In genomic region chr3:39183231-39184080, GRCh38 we compare ENCODE assay signal across 20 cellular contexts. TPM values are rescaled to one million over a fixed set of nuclear protein-coding genes. Genes with fewer than 3 reads are reported as not detected.
A peak's percentile ranks its signal among the peaks of the same experiment; 100 is the strongest.
DNase-seq lines count a peak whose midpoint lies in the region; ATAC-seq and TF ChIP-seq lines count a peak whose summit lies in the region.
"Had no signal": no experiment of that assay in that cellular context is flagged by ENCODE, and none has a peak within 500 bp of the region (broad histone marks: within the 10 kb centered on the region; RNA-seq: fewer than 3 reads in every experiment).

No MANE protein-coding gene starts in this region.

- no peak for DNase-seq in CD8-positive, alpha-beta T cell
- DNase-seq in NCI-H524 treated with DMSO at 0.1 percent for 48 hours (lab: John Stamatoyannopoulos, UW), result peak; percentile 69
- no peak for DNase-seq in middle frontal gyrus (ENCODE audit: extremely low spot score, low spot score)
- DNase-seq in activated T-helper 1 cell treated with anti-CD3 and anti-CD28 coated beads, Interleukin-12 subunit alpha, Interleukin-12 subunit beta, Interleukin-2, Interleukin-4 antibody, amounts not matched to agents 30 ng/mL and 10 ng/mL and 1 ng/mL, durations not matched to agents 14 hours and 24 hours and 36 hours (ENCODE audit: low spot score), result no peak
- DNase-seq in OCI-M1 (lab: John Stamatoyannopoulos, UW), result no peak
- DNase-seq: activated CD4-positive, alpha-beta T cell treated with anti-CD3 and anti-CD28 coated beads, Interleukin-2, amount 50 U/mL, for 1 hour; NCI-H1930; stimulated activated CD4-positive, alpha-beta T cell treated with anti-CD3 and anti-CD28 coated beads, Interleukin-2, amount 100 ng/mL, for 24 hours; T-cell had no signal

- no peaks in the 10 kb centered on the region for H3K79me2 ChIP-seq in parathyroid adenoma

- no peaks in the 10 kb centered on the region for H3K9me3 Mint-ChIP-seq in CD8-positive, alpha-beta T cell
- H3K9me3 Mint-ChIP-seq in activated T-helper 1 cell treated with anti-CD3 and anti-CD28 coated beads, Interleukin-12 subunit alpha, Interleukin-12 subunit beta, Interleukin-2, Interleukin-4 antibody, amounts not matched to agents 30 ng/mL and 10 ng/mL and 1 ng/mL, durations not matched to agents 14 hours and 24 hours and 36 hours, result no peaks in the 10 kb centered on the region
- H3K9me3 Mint-ChIP-seq: IgD-negative memory B cell; stimulated activated memory B cell treated with anti-CD40 and anti-IgM and Interleukin-4, amounts not matched to agents 10 μg/mL and 1 μg/mL and 100 μg/mL, for 72 hours; T-cell had no signal

- no peak for TF ChIP-seq CTCF in CD8-positive, alpha-beta T cell (IDR thresholded peaks at IDR 0.05)
- no peak for TF ChIP-seq CTCF in parathyroid adenoma (IDR thresholded peaks at IDR 0.05)

- H3K27me3 Mint-ChIP-seq in CD8-positive, alpha-beta T cell (ENCODE audit: low read depth), result no peaks in the 10 kb centered on the region
- H3K27me3 Mint-ChIP-seq in activated T-helper 1 cell treated with anti-CD3 and anti-CD28 coated beads, Interleukin-12 subunit alpha, Interleukin-12 subunit beta, Interleukin-2, Interleukin-4 antibody, amounts not matched to agents 30 ng/mL and 10 ng/mL and 1 ng/mL, durations not matched to agents 14 hours and 24 hours and 36 hours (ENCODE audit: insufficient read depth), result no peaks in the 10 kb centered on the region
- H3K27me3 Mint-ChIP-seq: IgD-negative memory B cell; stimulated activated memory B cell treated with anti-CD40 and anti-IgM and Interleukin-4, amounts not matched to agents 10 μg/mL and 1 μg/mL and 100 μg/mL, for 72 hours; T-cell had no signal

- H3K27ac ChIP-seq in CD8-positive, alpha-beta T cell (ENCODE audit: low read depth, low read length), result no peak overlapping the region
- peak overlapping the region; percentile 32 to 62 for H3K27ac ChIP-seq in esophagus (ENCODE audit: low read depth in 2 of 2, low read length in 1 of 2)
- H3K27ac ChIP-seq in parathyroid adenoma, result peak overlapping the region; percentile 62
- H3K27ac ChIP-seq: C4-2B had no signal

- POLR2A ChIA-PET in CD8-positive, alpha-beta T cell (lab: Charles Lee), result no interaction called here

- no peak overlapping the region for H3K9ac ChIP-seq in parathyroid adenoma

- CTCF ChIA-PET in CD8-positive, alpha-beta T cell (lab: Charles Lee), result interaction anchor here (25.7 kb wide), 1 partner anchor 108 kb away, joined by 396 read pairs; no protein-coding TSS in a partner anchor

- H3K4me1 ChIP-seq in CD8-positive, alpha-beta T cell (ENCODE audit: insufficient read depth, low read length), result peaks cover 21% of the 10 kb centered on the region
- H3K4me1 ChIP-seq in esophagus (ENCODE audit: control insufficient read depth in 2 of 2, insufficient read depth in 2 of 2, low read length in 1 of 2) (peaks cover 0 to 12% of the 10 kb centered on the region in 2 donors), parathyroid adenoma (peaks cover 22% of the 10 kb centered on the region)

- no peaks in the 10 kb centered on the region for H3K36me3 ChIP-seq in CD8-positive, alpha-beta T cell (ENCODE audit: insufficient read depth, low read length)
- H3K36me3 ChIP-seq in esophagus (ENCODE audit: control insufficient read depth in 2 of 2, insufficient read depth in 2 of 2, low read length in 1 of 2), result no peaks in the 10 kb centered on the region
- no peaks in the 10 kb centered on the region for H3K36me3 ChIP-seq in parathyroid adenoma (ENCODE audit: control insufficient read depth, insufficient read depth, low read length)
- H3K36me3 ChIP-seq: pancreas had no signal

- no peaks in the 10 kb centered on the region for H3K27me3 ChIP-seq in CD8-positive, alpha-beta T cell (ENCODE audit: insufficient read depth, low read length)
- H3K27me3 ChIP-seq in esophagus (ENCODE audit: control insufficient read depth in 1 of 2, insufficient read depth in 2 of 2, low read length in 2 of 2), result no peaks in the 10 kb centered on the region
- H3K27me3 ChIP-seq in parathyroid adenoma (ENCODE audit: control insufficient read depth, insufficient read depth, low read length), result no peaks in the 10 kb centered on the region
- H3K27me3 ChIP-seq: pancreas had no signal

- H3K4me3 ChIP-seq in CD8-positive, alpha-beta T cell (ENCODE audit: low read depth, low read length), result no peak overlapping the region
- H3K4me3 ChIP-seq in esophagus (ENCODE audit: low read depth in 1 of 2, low read length in 2 of 2), result no peak overlapping the region
- no peak overlapping the region for H3K4me3 ChIP-seq in parathyroid adenoma (ENCODE audit: low read depth, low read length)
- H3K4me3 ChIP-seq: pancreas had no signal

- H3K4me2 ChIP-seq in parathyroid adenoma (ENCODE audit: low read length), result no peak overlapping the region

- H2AFZ ChIP-seq in parathyroid adenoma, result no peak overlapping the region

- no peak overlapping the region for H3K4me3 Mint-ChIP-seq in CD8-positive, alpha-beta T cell
- H3K4me3 Mint-ChIP-seq in activated T-helper 1 cell treated with anti-CD3 and anti-CD28 coated beads, Interleukin-12 subunit alpha, Interleukin-12 subunit beta, Interleukin-2, Interleukin-4 antibody, amounts not matched to agents 30 ng/mL and 10 ng/mL and 1 ng/mL, durations not matched to agents 14 hours and 24 hours and 36 hours, result no peak overlapping the region
- H3K4me3 Mint-ChIP-seq: IgD-negative memory B cell; stimulated activated memory B cell treated with anti-CD40 and anti-IgM and Interleukin-4, amounts not matched to agents 10 μg/mL and 1 μg/mL and 100 μg/mL, for 72 hours; T-cell had no signal

- intact Hi-C loops in CD8-positive, alpha-beta T cell (cut with DNase I, micrococcal nuclease), result loop anchor here (5.0 to 10.0 kb wide), 2 partner anchors 199 to 1271 kb away; partner anchors contain the start of genes RPL14 (in 1 of the 2) and SLC25A38 (in 1 of the 2)
- intact Hi-C loops in activated T-helper 1 cell treated with anti-CD3 and anti-CD28 coated beads, Interleukin-12 subunit alpha, Interleukin-12 subunit beta, Interleukin-2, Interleukin-4 antibody, amounts not matched to agents 30 ng/mL and 10 ng/mL and 1 ng/mL, durations not matched to agents 14 hours and 24 hours and 36 hours (cut with micrococcal nuclease), result no loop called here

- H3K4me1 Mint-ChIP-seq in CD8-positive, alpha-beta T cell (ENCODE audit: low read depth), result peaks cover 25% of the 10 kb centered on the region
- H3K4me1 Mint-ChIP-seq in activated T-helper 1 cell treated with anti-CD3 and anti-CD28 coated beads, Interleukin-12 subunit alpha, Interleukin-12 subunit beta, Interleukin-2, Interleukin-4 antibody, amounts not matched to agents 30 ng/mL and 10 ng/mL and 1 ng/mL, durations not matched to agents 14 hours and 24 hours and 36 hours (ENCODE audit: low read depth), result peaks cover 27% of the 10 kb centered on the region

- ATAC-seq in CD8-positive, alpha-beta T cell, result no peak
- ATAC-seq in GM21528 (IDR thresholded peaks at IDR 0.05; ENCODE audit: low FRiP score, unreplicated experiment), result no peak
- ATAC-seq: activated naive CD4-positive, alpha-beta T cell treated with anti-CD3 and anti-CD28 coated beads, Interleukin-2, amount 50 U/mL, for 72 hours; pancreas; stimulated activated memory B cell treated with anti-CD40 and anti-IgM and Interleukin-4, amounts not matched to agents 10 μg/mL and 1 μg/mL and 100 μg/mL, for 72 hours; T-cell had no signal

- peak overlapping the region; percentile 0 for H3K27ac Mint-ChIP-seq in CD8-positive, alpha-beta T cell
- no peak overlapping the region for H3K27ac Mint-ChIP-seq in activated T-helper 1 cell treated with anti-CD3 and anti-CD28 coated beads, Interleukin-12 subunit alpha, Interleukin-12 subunit beta, Interleukin-2, Interleukin-4 antibody, amounts not matched to agents 30 ng/mL and 10 ng/mL and 1 ng/mL, durations not matched to agents 14 hours and 24 hours and 36 hours
- H3K27ac Mint-ChIP-seq: stimulated activated memory B cell treated with anti-CD40 and anti-IgM and Interleukin-4, amounts not matched to agents 10 μg/mL and 1 μg/mL and 100 μg/mL, for 72 hours had no signal

- H3K9me3 ChIP-seq in CD8-positive, alpha-beta T cell (ENCODE audit: low read length), result no peaks in the 10 kb centered on the region
- no peaks in the 10 kb centered on the region for H3K9me3 ChIP-seq in esophagus (ENCODE audit: control insufficient read depth in 2 of 2, insufficient read depth in 1 of 2, low read depth in 1 of 2, low read length in 1 of 2)
- no peaks in the 10 kb centered on the region for H3K9me3 ChIP-seq in parathyroid adenoma (ENCODE audit: control insufficient read depth, low read length)
- H3K9me3 ChIP-seq: pancreas had no signal

- no peaks in the 10 kb centered on the region for H3K36me3 Mint-ChIP-seq in CD8-positive, alpha-beta T cell
- H3K36me3 Mint-ChIP-seq in activated T-helper 1 cell treated with anti-CD3 and anti-CD28 coated beads, Interleukin-12 subunit alpha, Interleukin-12 subunit beta, Interleukin-2, Interleukin-4 antibody, amounts not matched to agents 30 ng/mL and 10 ng/mL and 1 ng/mL, durations not matched to agents 14 hours and 24 hours and 36 hours (ENCODE audit: low read depth), result peaks cover 1% of the 10 kb centered on the region
- H3K36me3 Mint-ChIP-seq: IgD-negative memory B cell; stimulated activated memory B cell treated with anti-CD40 and anti-IgM and Interleukin-4, amounts not matched to agents 10 μg/mL and 1 μg/mL and 100 μg/mL, for 72 hours; T-cell had no signal

- WGBS in esophagus, 2 donors, result 78 to 80% methylated on average over 12 of the region's 12 CpGs

RNA-seq across cellular contexts. Expression of gene XIRP1, which starts 8.9 kb away (rescaled TPM):
- not detected for total RNA-seq in CD8-positive, alpha-beta T cell
- polyA plus RNA-seq in esophagus, result under 1 TPM; 0.07 to 0.10 TPM
- 2.4 and 3.0 TPM in 2 replicates for total RNA-seq in activated T-helper 1 cell treated with anti-CD3 and anti-CD28 coated beads, Interleukin-12 subunit alpha, Interleukin-12 subunit beta, Interleukin-2, Interleukin-4 antibody, amounts not matched to agents 30 ng/mL and 10 ng/mL and 1 ng/mL, durations not matched to agents 14 hours and 24 hours and 36 hours
- total RNA-seq: dermis microvascular lymphatic vessel endothelial cell, glomerular endothelial cell, liver, T-cell had no signal
- polyA plus RNA-seq: IgD-negative memory B cell had no signal

RNA-seq across cellular contexts. Expression of gene CSRNP1, which starts 30.1 kb away (rescaled TPM):
- 100 to 1,000 TPM; 535 TPM for total RNA-seq in CD8-positive, alpha-beta T cell
- 10 to 100 TPM; 16.8 to 21.4 TPM for polyA plus RNA-seq in esophagus
- total RNA-seq in activated T-helper 1 cell treated with anti-CD3 and anti-CD28 coated beads, Interleukin-12 subunit alpha, Interleukin-12 subunit beta, Interleukin-2, Interleukin-4 antibody, amounts not matched to agents 30 ng/mL and 10 ng/mL and 1 ng/mL, durations not matched to agents 14 hours and 24 hours and 36 hours, result 33.4 and 34.3 TPM in 2 replicates

Comparison
In these comparisons a context has a peak if more than half of its experiments do, and no peak if none do; other contexts are left out.
1. RNA of gene CSRNP1, which starts 30.1 kb away (total RNA-seq): 535 TPM in CD8-positive, alpha-beta T cell; 33.4 to 34.3 TPM in activated T-helper 1 cell treated with anti-CD3 and anti-CD28 coated beads, Interleukin-12 subunit alpha, Interleukin-12 subunit beta, Interleukin-2, Interleukin-4 antibody, amounts not matched to agents 30 ng/mL and 10 ng/mL and 1 ng/mL, durations not matched to agents 14 hours and 24 hours and 36 hours; every median in the first group is over 10 times any median in the second.